ENCODE assay signal across 1 cellular context in the genomic region with DNA sequence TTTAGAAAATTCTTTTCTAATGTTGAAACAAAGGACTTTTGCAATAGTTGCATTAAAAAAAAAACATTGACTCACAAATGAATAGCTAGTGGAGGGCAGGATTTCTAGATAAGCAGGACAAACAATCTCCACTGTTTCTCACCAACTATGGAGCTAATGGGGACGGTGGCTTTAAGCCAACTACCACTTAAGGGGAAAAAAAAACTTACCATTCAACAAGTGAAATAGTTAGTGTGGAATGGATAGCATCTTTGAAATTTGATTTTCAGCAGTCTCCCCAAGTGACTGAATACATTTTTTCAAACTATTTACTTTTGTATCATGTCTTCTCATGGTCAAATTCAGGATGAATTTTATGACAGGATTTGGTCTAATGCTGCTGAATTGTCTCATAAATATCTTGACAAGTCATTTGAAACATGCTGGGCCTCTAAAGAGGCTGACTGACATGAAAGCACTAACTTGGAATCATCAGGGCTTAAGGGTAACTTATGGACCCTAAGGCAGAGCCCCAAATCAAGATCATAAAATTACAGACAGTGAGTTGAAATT.
TF ChIP-seq lines count a peak whose summit lies in the region.

No MANE protein-coding gene starts in this region.

TF ChIP-seq in HEK293, 187 proteins besides CTCF, POLR2A, EP300 and RAD21 (continued from another document and continues in another):
- TF ChIP-seq ZNF488 (tag by site-specific recombination; IDR thresholded peaks at IDR 0.05) (0 out of 2 replicates have a peak, but pooled peaks have one; percentile 44), ZNF530 (tag by site-specific recombination; IDR thresholded peaks at IDR 0.05; ENCODE audit: low read depth) (no peak), ZNF18 (tag by site-specific recombination; IDR thresholded peaks at IDR 0.05) (peak; percentile 67), ZNF274 (IDR thresholded peaks at IDR 0.05; ENCODE audit: low read length) (no peak), ZNF274 (tag by site-specific recombination; IDR thresholded peaks at IDR 0.05; ENCODE audit: borderline replicate concordance) (no peak), ZNF398 (tag by site-specific recombination; IDR thresholded peaks at IDR 0.05) (peak; percentile 36), TSHZ1 (tag by site-specific recombination; IDR thresholded peaks at IDR 0.05; ENCODE audit: borderline replicate concordance) (peak; percentile 68; the same call in 1 of the 2 replicates), GLIS2 (tag by site-specific recombination; IDR thresholded peaks at IDR 0.05) (no peak), GFI1B (tag by site-specific recombination; IDR thresholded peaks at IDR 0.05) (peak; percentile 85), ZNF16 (tag by site-specific recombination; IDR thresholded peaks at IDR 0.05; ENCODE audit: low read depth) (no peak), KLF7 (tag by site-specific recombination; IDR thresholded peaks at IDR 0.05; ENCODE audit: borderline replicate concordance) (peak; percentile 14; the same call in 1 of the 2 replicates), GLI4 (tag by site-specific recombination; IDR thresholded peaks at IDR 0.05) (no peak), ZNF19 (tag by site-specific recombination; IDR thresholded peaks at IDR 0.05; ENCODE audit: low read depth) (no peak), KLF8 (tag by site-specific recombination; IDR thresholded peaks at IDR 0.05) (peak; percentile 44; the same call in 1 of the 2 replicates), INSM2 (tag by site-specific recombination; IDR thresholded peaks at IDR 0.05) (peak; percentile 69), ZBTB1 (tag by site-specific recombination; IDR thresholded peaks at IDR 0.05) (no peak), ZNF239 (tag by site-specific recombination; IDR thresholded peaks at IDR 0.05) (no peak), YY2 (tag by site-specific recombination; IDR thresholded peaks at IDR 0.05) (no peak), ZNF292 (tag by site-specific recombination; IDR thresholded peaks at IDR 0.05; ENCODE audit: borderline replicate concordance, low read depth) (no peak), ZSCAN23 (tag by site-specific recombination; IDR thresholded peaks at IDR 0.05) (peak; percentile 67; the same call in 1 of the 2 replicates), ZNF785 (tag by site-specific recombination; IDR thresholded peaks at IDR 0.05) (no peak), ZNF660 (tag by site-specific recombination; IDR thresholded peaks at IDR 0.05) (peak; percentile 92), PRDM4 (tag by site-specific recombination; IDR thresholded peaks at IDR 0.05) (peak; percentile 68), ZNF174 (tag by site-specific recombination; IDR thresholded peaks at IDR 0.05) (no peak), PRDM1 (tag by site-specific recombination; IDR thresholded peaks at IDR 0.05) (peak; percentile 76; the same call in 1 of the 2 replicates), ZNF184 (tag by site-specific recombination; IDR thresholded peaks at IDR 0.05) (0 out of 2 replicates have a peak, but pooled peaks have one; percentile 46), ZNF23 (tag by site-specific recombination; IDR thresholded peaks at IDR 0.05; ENCODE audit: borderline replicate concordance) (no peak), ZNF350 (tag by site-specific recombination; IDR thresholded peaks at IDR 0.05) (no peak), ZNF157 (tag by site-specific recombination; IDR thresholded peaks at IDR 0.05) (no peak), HIC1 (tag by site-specific recombination; IDR thresholded peaks at IDR 0.05) (peak; percentile 29), FEZF1 (tag by site-specific recombination; IDR thresholded peaks at IDR 0.05) (peak; percentile 86), ZSCAN16 (tag by site-specific recombination; IDR thresholded peaks at IDR 0.05) (no peak), SETDB1 (IDR thresholded peaks at IDR 0.05; ENCODE audit: insufficient read length, low read length) (peak; percentile 43), ZNF248 (tag by site-specific recombination; IDR thresholded peaks at IDR 0.05) (no peak), KLF16 (tag by site-specific recombination; IDR thresholded peaks at IDR 0.05) (no peak), ZEB2 (tag by site-specific recombination; IDR thresholded peaks at IDR 0.05) (peak; percentile 96), ZNF626 (tag by site-specific recombination; IDR thresholded peaks at IDR 0.05) (no peak)
- TF ChIP-seq, protein P1, sequence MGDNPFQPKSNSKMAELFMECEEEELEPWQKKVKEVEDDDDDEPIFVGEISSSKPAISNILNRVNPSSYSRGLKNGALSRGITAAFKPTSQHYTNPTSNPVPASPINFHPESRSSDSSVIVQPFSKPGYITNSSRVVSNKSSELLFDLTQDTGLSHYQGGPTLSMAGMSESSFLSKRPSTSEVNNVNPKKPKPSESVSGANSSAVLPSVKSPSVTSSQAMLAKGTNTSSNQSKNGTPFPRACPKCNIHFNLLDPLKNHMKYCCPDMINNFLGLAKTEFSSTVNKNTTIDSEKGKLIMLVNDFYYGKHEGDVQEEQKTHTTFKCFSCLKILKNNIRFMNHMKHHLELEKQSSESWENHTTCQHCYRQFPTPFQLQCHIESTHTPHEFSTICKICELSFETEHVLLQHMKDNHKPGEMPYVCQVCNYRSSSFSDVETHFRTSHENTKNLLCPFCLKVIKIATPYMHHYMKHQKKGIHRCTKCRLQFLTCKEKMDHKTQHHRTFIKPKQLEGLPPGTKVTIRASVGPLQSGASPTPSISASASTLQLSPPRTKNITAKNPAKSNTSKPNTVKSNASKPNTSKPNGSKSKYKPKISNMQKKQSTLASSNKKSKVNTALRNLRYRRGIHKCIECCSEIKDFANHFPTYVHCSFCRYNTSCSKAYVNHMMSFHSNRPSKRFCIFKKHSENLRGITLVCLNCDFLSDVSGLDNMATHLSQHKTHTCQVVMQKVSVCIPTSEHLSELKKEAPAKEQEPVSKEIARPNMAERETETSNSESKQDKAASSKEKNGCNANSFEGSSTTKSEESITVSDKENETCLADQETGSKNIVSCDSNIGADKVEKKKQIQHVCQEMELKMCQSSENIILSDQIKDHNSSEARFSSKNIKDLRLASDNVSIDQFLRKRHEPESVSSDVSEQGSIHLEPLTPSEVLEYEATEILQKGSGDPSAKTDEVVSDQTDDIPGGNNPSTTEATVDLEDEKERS (tag by site-specific recombination; IDR thresholded peaks at IDR 0.05): no peak
- TF ChIP-seq, protein P2, sequence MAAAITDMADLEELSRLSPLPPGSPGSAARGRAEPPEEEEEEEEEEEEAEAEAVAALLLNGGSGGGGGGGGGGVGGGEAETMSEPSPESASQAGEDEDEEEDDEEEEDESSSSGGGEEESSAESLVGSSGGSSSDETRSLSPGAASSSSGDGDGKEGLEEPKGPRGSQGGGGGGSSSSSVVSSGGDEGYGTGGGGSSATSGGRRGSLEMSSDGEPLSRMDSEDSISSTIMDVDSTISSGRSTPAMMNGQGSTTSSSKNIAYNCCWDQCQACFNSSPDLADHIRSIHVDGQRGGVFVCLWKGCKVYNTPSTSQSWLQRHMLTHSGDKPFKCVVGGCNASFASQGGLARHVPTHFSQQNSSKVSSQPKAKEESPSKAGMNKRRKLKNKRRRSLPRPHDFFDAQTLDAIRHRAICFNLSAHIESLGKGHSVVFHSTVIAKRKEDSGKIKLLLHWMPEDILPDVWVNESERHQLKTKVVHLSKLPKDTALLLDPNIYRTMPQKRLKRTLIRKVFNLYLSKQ (tag by site-specific recombination; IDR thresholded peaks at IDR 0.05; ENCODE audit: borderline replicate concordance): no peak
